Comparison of ENCODE assay signal across 17 cellular contexts in genomic region chr2:194714541-194714940, GRCh38.
DNase-seq lines count a peak whose midpoint lies in the region; TF ChIP-seq lines count a peak whose summit lies in the region.
"Had no signal": no experiment of that assay in that cellular context is flagged by ENCODE, and none has a peak within 500 bp of the region (broad histone marks: within the 10 kb centered on the region; RNA-seq: fewer than 3 reads in every experiment).

No MANE protein-coding gene starts in this region.

- no peak overlapping the region for H3K4me3 ChIP-seq in breast epithelium
- no peak overlapping the region for H3K4me3 ChIP-seq in fibroblast of mammary gland (ENCODE audit: control insufficient read depth, low read depth, low read length)
- H3K4me3 ChIP-seq: BLaER1, GM12878 had no signal

- no peak overlapping the region for H3K27ac ChIP-seq in breast epithelium
- H3K27ac ChIP-seq: 22Rv1, BLaER1 had no signal

- intact Hi-C loops in MCF 10A (cut with micrococcal nuclease): no loop called here
- intact Hi-C loops in breast epithelium (cut with DNase I; ENCODE audit: low total_unique reads): loop anchor here (1.0 kb wide), 1 partner anchor 14 kb away; no protein-coding TSS in a partner anchor

- POLR2A ChIA-PET in MCF 10A (lab: Yijun Ruan, JAX): no interaction called here

- no peaks in the 10 kb centered on the region for H3K36me3 Mint-ChIP-seq in MCF 10A (ENCODE audit: insufficient read depth, unreplicated experiment)
- H3K36me3 Mint-ChIP-seq: CD14-positive monocyte; CD4-positive, alpha-beta memory T cell had no signal

- peaks cover 5% of the 10 kb centered on the region for H3K4me1 Mint-ChIP-seq in MCF 10A (ENCODE audit: insufficient read depth, unreplicated experiment)
- H3K4me1 Mint-ChIP-seq: CD14-positive monocyte; CD4-positive, alpha-beta memory T cell had no signal

- H3K27ac Mint-ChIP-seq in MCF 10A (ENCODE audit: low read depth, unreplicated experiment): no peak overlapping the region
- H3K27ac Mint-ChIP-seq: CD14-positive monocyte; CD4-positive, alpha-beta memory T cell had no signal

- no peaks in the 10 kb centered on the region for H3K36me3 ChIP-seq in breast epithelium
- H3K36me3 ChIP-seq: BLaER1 had no signal

- BruUV-seq in MCF 10A (replicated peaks; lab: Mats Ljungman, UMichigan): no TSS peak

- H3K4me1 ChIP-seq in breast epithelium: no peaks in the 10 kb centered on the region
- H3K4me1 ChIP-seq: BLaER1 had no signal

- no peaks in the 10 kb centered on the region for H3K27me3 ChIP-seq in breast epithelium
- H3K27me3 ChIP-seq: BLaER1 had no signal

- H3K4me3 Mint-ChIP-seq in MCF 10A (ENCODE audit: unreplicated experiment): no peak overlapping the region
- H3K4me3 Mint-ChIP-seq: CD14-positive monocyte; CD4-positive, alpha-beta memory T cell had no signal

- H3K9me3 Mint-ChIP-seq in MCF 10A (ENCODE audit: unreplicated experiment): peaks cover 7% of the 10 kb centered on the region

- H3K9me3 ChIP-seq in breast epithelium: no peaks in the 10 kb centered on the region
- H3K9me3 ChIP-seq: BLaER1 had no signal

- DNase-seq in MCF 10A (ENCODE audit: unreplicated experiment) (peak; percentile 23), breast epithelium (ENCODE audit: low spot score in 2 of 2) (no peak), RKO (ENCODE audit: low spot score) (peak; percentile 62), fibroblast of mammary gland (ENCODE audit: low read depth) (peak; percentile 3), NCI-H774 (lab: John Stamatoyannopoulos, UW) (no peak), erythroblast (lab: John Stamatoyannopoulos, UW) (no peak), NCI-H2107 (lab: John Stamatoyannopoulos, UW) (no peak)
- DNase-seq: CD4-positive, alpha-beta memory T cell; DMS153; DMS79; GF-D8; GOT3; H7 had no signal

- CTCF ChIA-PET in MCF 10A (lab: Yijun Ruan, JAX): interaction anchor here (0.5 kb wide), 1 partner anchor 689 kb away, joined by 4 read pairs; no protein-coding TSS in a partner anchor

- no peak for TF ChIP-seq CTCF in MCF 10A (IDR thresholded peaks at IDR 0.05; ENCODE audit: unreplicated experiment)
- TF ChIP-seq CTCF in breast epithelium (IDR thresholded peaks at IDR 0.05): no peak
- TF ChIP-seq CTCF in fibroblast of mammary gland (conservative IDR thresholded peaks at IDR 0.05; ENCODE audit: control insufficient read depth, insufficient read depth, low read depth, low read length): no peak

- TF ChIP-seq POLR2A in breast epithelium (IDR thresholded peaks at IDR 0.05): no peak
- no peak for TF ChIP-seq POLR2A in erythroblast (IDR thresholded peaks at IDR 0.05; ENCODE audit: low read length)

- H3K27me3 Mint-ChIP-seq in MCF 10A (ENCODE audit: insufficient read depth, unreplicated experiment): no peaks in the 10 kb centered on the region
- H3K27me3 Mint-ChIP-seq: CD4-positive, alpha-beta memory T cell had no signal

Comparison
In these comparisons a context has a peak if more than half of its experiments do, and no peak if none do; other contexts are left out.
1. DNase-seq: peak in MCF 10A (single experiment), RKO (single experiment) and fibroblast of mammary gland (single experiment); none in breast epithelium (0 of 2), NCI-H774 (single experiment), erythroblast (0 of 2) and NCI-H2107 (single experiment).